Comparison of ENCODE assay signal across 8 cellular contexts in genomic region chr6:32185620-32186495, GRCh38. TPM values are rescaled to one million over a fixed set of nuclear protein-coding genes. Genes with fewer than 3 reads are reported as not detected.
DNase-seq lines count a peak whose midpoint lies in the region; ATAC-seq and TF ChIP-seq lines count a peak whose summit lies in the region.
"Not testable (repeated sequence)": the region's sequence is repeated elsewhere in the genome, so short reads cannot be mapped to it uniquely, and the experiment has no call there.

No MANE protein-coding gene starts in this region.

- H3K27me3 ChIP-seq in A673 (replicated peaks; ENCODE audit: insufficient read depth, low read depth, low read length, poor library complexity); PC-9 (ENCODE audit: insufficient read depth, low read depth); foreskin keratinocyte; mucosa of rectum (ENCODE audit: control insufficient read depth in 2 of 2, insufficient read depth in 2 of 2, low read length in 2 of 2): not testable (repeated sequence)

- H3K9me3 ChIP-seq in A673 (ENCODE audit: low read depth, low read length, poor library complexity, severe bottlenecking); PC-9 (ENCODE audit: insufficient read depth, low read depth); mucosa of rectum (ENCODE audit: control insufficient read depth in 2 of 2, low read length in 2 of 2): not testable (repeated sequence)

- H3K4me1 ChIP-seq in A673 (ENCODE audit: insufficient read depth, low read length, poor library complexity, severe bottlenecking); PC-9 (replicated peaks; ENCODE audit: insufficient read depth); foreskin keratinocyte: not testable (repeated sequence)
- H3K4me1 ChIP-seq in mucosa of rectum (ENCODE audit: control insufficient read depth in 2 of 2, insufficient read depth in 2 of 2, low read length in 2 of 2): peaks cover 18 to 25% of the 10 kb centered on the region in 2 donors

- H3K4me3 Mint-ChIP-seq in MCF 10A (ENCODE audit: unreplicated experiment): not testable (repeated sequence)

- H2AFZ ChIP-seq in PC-9: not testable (repeated sequence)

- not testable (repeated sequence) for H3K4me2 ChIP-seq in PC-9

- not testable (repeated sequence) for H3K27ac Mint-ChIP-seq in MCF 10A (ENCODE audit: low read depth, unreplicated experiment)

- POLR2A ChIA-PET in A673 (lab: Charles Lee; ENCODE audit: low non-redundant PET) (interaction anchor here (0.6 to 0.7 kb wide), 2 partner anchors 1114 to 1455 kb away, joined by 3 to 8 read pairs; no protein-coding TSS in a partner anchor), PC-9 (lab: Charles Lee; ENCODE audit: unreplicated experiment) (interaction anchor here (0.6 to 0.7 kb wide), 4 partner anchors 55 to 323 kb away, joined by 6 to 23 read pairs (median 12); partner anchors contain the start of genes FKBPL and NEU1), MCF 10A (lab: Yijun Ruan, JAX) (interaction anchor here (0.6 to 2.9 kb wide), 3 partner anchors 8 to 1026 kb away, joined by 4 to 19 read pairs (median 7); partner anchors contain the start of gene RNF5)

- H3K4me3 ChIP-seq in A673 (ENCODE audit: low read depth, low read length, poor library complexity, severe bottlenecking); PC-9; mucosa of rectum (ENCODE audit: low read length in 2 of 2): not testable (repeated sequence)

- H3K79me2 ChIP-seq in PC-9 (ENCODE audit: low read depth): peaks cover 18% of the 10 kb centered on the region

- peaks cover 27% of the 10 kb centered on the region for H3K4me1 Mint-ChIP-seq in MCF 10A (ENCODE audit: insufficient read depth, unreplicated experiment)

- not testable (repeated sequence) for H3K9ac ChIP-seq in mucosa of rectum (ENCODE audit: low read depth in 1 of 2, low read length in 2 of 2)

- H3K36me3 ChIP-seq in A673 (ENCODE audit: insufficient read depth, low read length, poor library complexity, severe bottlenecking): peaks cover 45% of the 10 kb centered on the region
- H3K36me3 ChIP-seq in PC-9 (ENCODE audit: low read depth): not testable (repeated sequence)
- H3K36me3 ChIP-seq in mucosa of rectum (ENCODE audit: control insufficient read depth in 2 of 2, insufficient read depth in 2 of 2, low read length in 2 of 2): peaks cover 19 to 40% of the 10 kb centered on the region in 2 donors

- intact Hi-C loops in A673 (cut with micrococcal nuclease; ENCODE audit: unreplicated experiment); PC-9 (cut with micrococcal nuclease; ENCODE audit: unreplicated experiment); MCF 10A (cut with micrococcal nuclease): not testable (repeated sequence)

- TF ChIP-seq CTCF in A673 (conservative IDR thresholded peaks at IDR 0.05; ENCODE audit: low read depth, low read length); PC-9 (conservative IDR thresholded peaks at IDR 0.05); MCF 10A (IDR thresholded peaks at IDR 0.05; ENCODE audit: unreplicated experiment); foreskin keratinocyte (conservative IDR thresholded peaks at IDR 0.05): not testable (repeated sequence)

- peaks cover 14% of the 10 kb centered on the region; the same call in 1 of the 2 replicates for H3F3A ChIP-seq in PC-9 (ENCODE audit: insufficient read depth, low read depth)

- H3K9me3 Mint-ChIP-seq in MCF 10A (ENCODE audit: unreplicated experiment): not testable (repeated sequence)

- not testable (repeated sequence) for H3K9me2 ChIP-seq in PC-9 (ENCODE audit: insufficient read depth)

- not testable (repeated sequence) for H3K27me3 Mint-ChIP-seq in MCF 10A (ENCODE audit: insufficient read depth, unreplicated experiment)

- H3K27ac ChIP-seq in A673 (ENCODE audit: low read depth, low read length, poor library complexity, severe bottlenecking) (peak overlapping the region; percentile 42), foreskin keratinocyte (peak overlapping the region; percentile 36), mucosa of rectum (ENCODE audit: low read depth in 2 of 2, low read length in 2 of 2) (peak overlapping the region; percentile 36 to 43)
- H3K27ac ChIP-seq in PC-9: not testable (repeated sequence)

- not testable (repeated sequence) for H4K20me1 ChIP-seq in PC-9 (ENCODE audit: insufficient read depth)

- H3K36me3 Mint-ChIP-seq in MCF 10A (ENCODE audit: insufficient read depth, unreplicated experiment): peaks cover 54% of the 10 kb centered on the region

- ATAC-seq in foreskin keratinocyte: peak; percentile 72

- BruUV-seq in A673 (replicated peaks; lab: Mats Ljungman, UMichigan); PC-9 (replicated peaks; lab: Mats Ljungman, UMichigan); MCF 10A (replicated peaks; lab: Mats Ljungman, UMichigan): not testable (repeated sequence)

- CTCF ChIA-PET in A673 (lab: Charles Lee) (interaction anchor here (0.6 kb wide), 2 partner anchors 644 to 1860 kb away, joined by 4 to 6 read pairs; no protein-coding TSS in a partner anchor), PC-9 (lab: Charles Lee) (interaction anchor here (0.7 kb wide), 1 partner anchor 391 kb away, joined by 12 read pairs; no protein-coding TSS in a partner anchor)
- CTCF ChIA-PET in MCF 10A (lab: Yijun Ruan, JAX): not testable (repeated sequence)

- DNase-seq in A673 (ENCODE audit: low spot score) (peak; percentile 90), H4 (ENCODE audit: low spot score) (peak; percentile 86), PC-9 (peak; percentile 42 to 55), MCF 10A (ENCODE audit: unreplicated experiment) (peak; percentile 87), foreskin keratinocyte (peak; percentile 43 to 70)
- DNase-seq in activated CD4-positive, alpha-beta T cell treated with anti-CD3 and anti-CD28 coated beads, Interleukin-2, amount 50 U/mL, for 4 hours: peak; percentile 41 to 49
- DNase-seq in stimulated activated CD4-positive, alpha-beta T cell treated with anti-CD3 and anti-CD28 coated beads, Interleukin-15, amount 100 ng/mL, for 48 hours (ENCODE audit: low read depth in 2 of 2): peak; percentile 44

RNA-seq across cellular contexts. Expression of gene AGER, which starts 1.8 kb away (rescaled TPM):
- 13.3 and 18.8 TPM in 2 replicates for total RNA-seq in A673 (2021)
- total RNA-seq in H4 (2014; rRNA removed; shearing (Covaris generic)): 0.41 TPM in 1 of 2 replicates, not detected in the other
- total RNA-seq in PC-9 (2021): 18.1 and 20.4 TPM in 2 replicates
- 8.0 and 8.4 TPM in 2 replicates for total RNA-seq in MCF 10A (2022)
- 2.7 and 3.2 TPM in 2 replicates for total RNA-seq in foreskin keratinocyte
- polyA plus RNA-seq in foreskin keratinocyte: 5.6 and 6.7 TPM in 2 replicates

RNA-seq across cellular contexts. Expression of gene PBX2, which starts 4.1 kb away (rescaled TPM):
- total RNA-seq in A673 (2021) (84.0 and 97.2 TPM in 2 replicates), PC-9 (2021) (88.2 and 89.3 TPM in 2 replicates), MCF 10A (2022) (48.1 and 49.2 TPM in 2 replicates), foreskin keratinocyte (37.3 and 38.5 TPM in 2 replicates)
- 14.3 and 17.4 TPM in 2 replicates for total RNA-seq in H4 (2014; rRNA removed; shearing (Covaris generic))
- polyA plus RNA-seq in foreskin keratinocyte: 33.4 and 39.0 TPM in 2 replicates

RNA-seq across cellular contexts. Expression of gene GPSM3, which starts 6.6 kb away (rescaled TPM):
- total RNA-seq in A673 (2021) (4.8 and 6.0 TPM in 2 replicates), PC-9 (2021) (8.6 and 10.4 TPM in 2 replicates), MCF 10A (2022) (0.71 and 0.84 TPM in 2 replicates), foreskin keratinocyte (12.3 and 13.2 TPM in 2 replicates)
- 3.2 and 3.9 TPM in 2 replicates for total RNA-seq in H4 (2014; rRNA removed; shearing (Covaris generic))
- 18.5 and 19.1 TPM in 2 replicates for polyA plus RNA-seq in foreskin keratinocyte

RNA-seq across cellular contexts. Expression of gene RNF5, which starts 7.7 kb away (rescaled TPM):
- total RNA-seq in A673 (2021) (62.9 and 67.0 TPM in 2 replicates), PC-9 (2021) (45.6 and 51.3 TPM in 2 replicates), MCF 10A (2022) (28.1 and 29.6 TPM in 2 replicates), foreskin keratinocyte (32.3 and 32.7 TPM in 2 replicates)
- 55.7 and 56.9 TPM in 2 replicates for total RNA-seq in H4 (2014; rRNA removed; shearing (Covaris generic))
- 54.0 and 54.7 TPM in 2 replicates for polyA plus RNA-seq in foreskin keratinocyte

RNA-seq across cellular contexts. Expression of gene AGPAT1, which starts 10.0 kb away (rescaled TPM):
- total RNA-seq in A673 (2021): 102 and 108 TPM in 2 replicates
- total RNA-seq in H4 (2014; rRNA removed; shearing (Covaris generic)): 45.6 and 51.3 TPM in 2 replicates
- 58.9 and 61.7 TPM in 2 replicates for total RNA-seq in PC-9 (2021)
- total RNA-seq in MCF 10A (2022): 37.8 and 43.4 TPM in 2 replicates
- total RNA-seq in foreskin keratinocyte: 57.1 and 61.4 TPM in 2 replicates
- 75.1 and 80.7 TPM in 2 replicates for polyA plus RNA-seq in foreskin keratinocyte
